In genomic region chr2:19348692-19349091, GRCh38 we compare ENCODE assay signal across 8 cellular contexts. TPM values are rescaled to one million over a fixed set of nuclear protein-coding genes. Genes with fewer than 3 reads are reported as not detected.
DNase-seq lines count a peak whose midpoint lies in the region; TF ChIP-seq lines count a peak whose summit lies in the region.

No MANE protein-coding gene starts in this region.

- TF ChIP-seq CTCF in NB4 (IDR thresholded peaks at IDR 0.05; ENCODE audit: low read depth, low read length) = no peak
- TF ChIP-seq CTCF in osteoblast (IDR thresholded peaks at IDR 0.05; ENCODE audit: extremely low read depth, low read depth, low read length) = no peak

- H3K36me3 ChIP-seq in BLaER1 treated with 17β-estradiol and CSF1 and Interleukin-3, amounts not matched to agents 10 nM and 100 nM = peaks cover 0 to 12% (median 0%) of the 10 kb centered on the region in 11 experiments; a peak in 3 of 22 replicates
- H3K36me3 ChIP-seq in endocrine pancreas (ENCODE audit: control insufficient read depth, insufficient read depth, low read length) (no peaks in the 10 kb centered on the region), osteoblast (ENCODE audit: insufficient read depth, low read length) (peaks cover 12% of the 10 kb centered on the region)

- no peaks in the 10 kb centered on the region; a peak in 3 of 22 replicates for H4K20me1 ChIP-seq in BLaER1 treated with 17β-estradiol and CSF1 and Interleukin-3, amounts not matched to agents 10 nM and 100 nM
- no peaks in the 10 kb centered on the region for H4K20me1 ChIP-seq in osteoblast (ENCODE audit: insufficient read depth, low read length)

- H3K9me3 ChIP-seq in BLaER1 treated with 17β-estradiol and CSF1 and Interleukin-3, amounts not matched to agents 10 nM and 100 nM (replicated peaks in 1 of 11) = peaks cover 0 to 41% (median 29%) of the 10 kb centered on the region in 11 experiments; a peak in 20 of 22 replicates
- H3K9me3 ChIP-seq in endocrine pancreas (ENCODE audit: control insufficient read depth, low read length) (no peaks in the 10 kb centered on the region), osteoblast (ENCODE audit: low read depth, low read length) (no peaks in the 10 kb centered on the region)

- peaks cover 23% of the 10 kb centered on the region for H3K79me2 ChIP-seq in osteoblast (ENCODE audit: insufficient read depth, low read length)

- peak overlapping the region; percentile 35 to 90 (median 80); a peak in 21 of 22 replicates for H3K4me2 ChIP-seq in BLaER1 treated with 17β-estradiol and CSF1 and Interleukin-3, amounts not matched to agents 10 nM and 100 nM
- H3K4me2 ChIP-seq in osteoblast (ENCODE audit: insufficient read depth, low read length) = peak overlapping the region; percentile 89

- peak overlapping the region in 2 of 11 experiments; percentile 90 to 96; a peak in 2 of 22 replicates for H3K9ac ChIP-seq in BLaER1 treated with 17β-estradiol and CSF1 and Interleukin-3, amounts not matched to agents 10 nM and 100 nM
- H3K9ac ChIP-seq in endocrine pancreas (ENCODE audit: control insufficient read depth, insufficient read depth, low read length) = no peak overlapping the region

- peaks cover 44 to 53% (median 50%) of the 10 kb centered on the region in 11 experiments for H3K27me3 ChIP-seq in BLaER1 treated with 17β-estradiol and CSF1 and Interleukin-3, amounts not matched to agents 10 nM and 100 nM
- H3K27me3 ChIP-seq in endocrine pancreas (ENCODE audit: control insufficient read depth, insufficient read depth, low read length) (no peaks in the 10 kb centered on the region), osteoblast (ENCODE audit: insufficient read depth, low read length) (no peaks in the 10 kb centered on the region)

- peak overlapping the region in 9 of 10 experiments; percentile 72 to 93 (median 86); a peak in 14 of 20 replicates for H3K4me3 ChIP-seq in BLaER1 treated with 17β-estradiol and CSF1 and Interleukin-3, amounts not matched to agents 10 nM and 100 nM
- H3K4me3 ChIP-seq in NB4 (ENCODE audit: low read depth, low read length) (peak overlapping the region; percentile 27), endocrine pancreas (ENCODE audit: control insufficient read depth, insufficient read depth, low read length) (peak overlapping the region; percentile 11), osteoblast (ENCODE audit: insufficient read depth, low read length) (peak overlapping the region; percentile 96)

- no peak overlapping the region for H3K27ac ChIP-seq in BLaER1 treated with 17β-estradiol and CSF1 and Interleukin-3, amounts not matched to agents 10 nM and 100 nM
- peak overlapping the region; percentile 98 for H3K27ac ChIP-seq in osteoblast (ENCODE audit: low read depth, low read length)

- peaks cover 11 to 31% (median 20%) of the 10 kb centered on the region in 10 experiments for H3K4me1 ChIP-seq in BLaER1 treated with 17β-estradiol and CSF1 and Interleukin-3, amounts not matched to agents 10 nM and 100 nM
- H3K4me1 ChIP-seq in endocrine pancreas (ENCODE audit: control insufficient read depth, insufficient read depth, low read length) = no peaks in the 10 kb centered on the region
- peaks cover 10% of the 10 kb centered on the region for H3K4me1 ChIP-seq in osteoblast (ENCODE audit: insufficient read depth, low read length)

- H2AFZ ChIP-seq in osteoblast (ENCODE audit: low read length) = no peak overlapping the region

- no peak for DNase-seq in NB4 (ENCODE audit: low read depth)
- no peak for DNase-seq in osteoblast (ENCODE audit: insufficient read length, low spot score, missing footprints)
- DNase-seq in globus pallidus (ENCODE audit: low spot score) = no peak
- no peak for DNase-seq in NCI-H146 (lab: John Stamatoyannopoulos, UW)
- DNase-seq in medulla oblongata (ENCODE audit: extremely low spot score) = no peak
- no peak for DNase-seq in NCI-H2029 treated with DMSO at 0.1 percent for 48 hours (lab: John Stamatoyannopoulos, UW)

- TF ChIP-seq POLR2A in NB4 (IDR thresholded peaks at IDR 0.05; ENCODE audit: extremely low read depth, insufficient read length) = no peak

RNA-seq across cellular contexts. Expression of gene OSR1, which starts 9.7 kb away (rescaled TPM):
- total RNA-seq in osteoblast = 15.2 and 20.9 TPM in 2 replicates

Comparison
In these comparisons a context has a peak if more than half of its experiments do, and no peak if none do; other contexts are left out.
1. H3K4me3 ChIP-seq: peak in every context shown above with its lines; median percentile 96 in osteoblast; 86 in BLaER1 treated with 17β-estradiol and CSF1 and Interleukin-3, amounts not matched to agents 10 nM and 100 nM; 27 in NB4; 11 in endocrine pancreas.